ENCODE assay signal across 31 cellular contexts in genomic region chr4:38386011-38386551, GRCh38.
DNase-seq lines count a peak whose midpoint lies in the region; ATAC-seq, FAIRE-seq and TF ChIP-seq lines count a peak whose summit lies in the region.
"Had no signal": no experiment of that assay in that cellular context is flagged by ENCODE, and none has a peak within 500 bp of the region (broad histone marks: within the 10 kb centered on the region; RNA-seq: fewer than 3 reads in every experiment).

No MANE protein-coding gene starts in this region.

- WGBS in esophagus squamous epithelium, 2 donors, result 23 to 31% methylated on average over 2 of the region's 2 CpGs
- 8 to 9% methylated on average over 2 of the region's 2 CpGs for WGBS in pancreas, 2 donors
- 28% methylated on average over 2 of the region's 2 CpGs for WGBS in SK-N-SH (ENCODE audit: low lambda C conversion rate)

- H3K79me2 ChIP-seq in SK-N-SH (ENCODE audit: insufficient read depth), result no peaks in the 10 kb centered on the region

- ATAC-seq in pancreas, result no peak
- ATAC-seq: activated CD8-positive, alpha-beta T cell treated with anti-CD3 and anti-CD28 coated beads for 36 hours; CD8-positive, alpha-beta T cell; natural killer cell treated with Interleukin-12 subunit alpha and Interleukin-12 subunit beta and Interleukin-15 and Interleukin-18, amount 100 ng/mL, for 72 hours; stimulated activated memory B cell treated with anti-CD40 and anti-IgM and Interleukin-4, amounts not matched to agents 10 μg/mL and 1 μg/mL and 100 μg/mL, for 72 hours had no signal

- no peak for TF ChIP-seq POLR2A in breast epithelium (IDR thresholded peaks at IDR 0.05)
- no peak for TF ChIP-seq POLR2A in esophagus squamous epithelium (IDR thresholded peaks at IDR 0.05)
- TF ChIP-seq POLR2A in uterus (IDR thresholded peaks at IDR 0.05), result no peak

- H3K4me1 ChIP-seq in breast epithelium (peaks cover 0 to 20% of the 10 kb centered on the region in 2 donors), esophagus squamous epithelium (peaks cover 17 to 83% (median 52%) of the 10 kb centered on the region in 3 donors), pancreas (peaks cover 18 to 33% (median 32%) of the 10 kb centered on the region in 3 donors), uterus (peaks cover 8 to 26% of the 10 kb centered on the region in 2 donors), SK-N-SH (ENCODE audit: control insufficient read depth in 1 of 2, insufficient read depth in 2 of 2, low read depth in 1 of 2, low read length in 1 of 2) (peaks cover 0 to 39% of the 10 kb centered on the region in 2 experiments; a peak in 2 of 4 replicates)
- H3K4me1 ChIP-seq: SJSA1 had no signal

- no peaks in the 10 kb centered on the region for H3K9me2 ChIP-seq in SK-N-SH

- H3K4me2 ChIP-seq in SK-N-SH, result no peak overlapping the region

- H3K9me3 ChIP-seq in breast epithelium (no peaks in the 10 kb centered on the region), esophagus squamous epithelium (no peaks in the 10 kb centered on the region), pancreas (no peaks in the 10 kb centered on the region), uterus (no peaks in the 10 kb centered on the region), SK-N-SH (no peaks in the 10 kb centered on the region)
- H3K9me3 ChIP-seq: ovary, SJSA1 had no signal

- no peaks in the 10 kb centered on the region for H3K9me3 Mint-ChIP-seq in MCF 10A (ENCODE audit: unreplicated experiment)

- H4K20me1 ChIP-seq in SK-N-SH (ENCODE audit: insufficient read depth), result no peaks in the 10 kb centered on the region

- H3K36me3 ChIP-seq in breast epithelium (no peaks in the 10 kb centered on the region), esophagus squamous epithelium (no peaks in the 10 kb centered on the region), pancreas (no peaks in the 10 kb centered on the region), uterus (no peaks in the 10 kb centered on the region), SK-N-SH (replicated peaks in 1 of 2; ENCODE audit: control insufficient read depth in 1 of 2, insufficient read depth in 2 of 2, low read length in 1 of 2) (no peaks in the 10 kb centered on the region)
- H3K36me3 ChIP-seq: cardiac muscle cell, ovary, SJSA1 had no signal

- TF ChIP-seq CTCF in MCF 10A (IDR thresholded peaks at IDR 0.05; ENCODE audit: unreplicated experiment) (no peak), breast epithelium (IDR thresholded peaks at IDR 0.05) (no peak), esophagus squamous epithelium (IDR thresholded peaks at IDR 0.05) (no peak), pancreas (IDR thresholded peaks at IDR 0.05) (no peak), uterus (IDR thresholded peaks at IDR 0.05) (no peak), SK-N-SH (IDR thresholded peaks at IDR 0.05) (no peak)

- no peak overlapping the region for H2AFZ ChIP-seq in SK-N-SH (ENCODE audit: low read depth)

- H3K36me3 Mint-ChIP-seq in MCF 10A (ENCODE audit: insufficient read depth, unreplicated experiment), result no peaks in the 10 kb centered on the region
- H3K36me3 Mint-ChIP-seq: stimulated activated memory B cell treated with anti-CD40 and anti-IgM and Interleukin-4, amounts not matched to agents 10 μg/mL and 1 μg/mL and 100 μg/mL, for 72 hours had no signal

- no peak for TF ChIP-seq RAD21 in SK-N-SH (IDR thresholded peaks at IDR 0.05; ENCODE audit: low read length)

- H3K4me3 ChIP-seq in breast epithelium (no peak overlapping the region), esophagus squamous epithelium (no peak overlapping the region), pancreas (no peak overlapping the region), uterus (no peak overlapping the region), SK-N-SH (ENCODE audit: low read depth in 2 of 2, low read length in 1 of 2) (no peak overlapping the region)
- H3K4me3 ChIP-seq: cardiac muscle cell, coronary artery, ovary, SJSA1 had no signal

- no peak for FAIRE-seq in pancreas (lab: Jason Lieb, UNC)
- FAIRE-seq: G401.6, GM19239, H54, TTC549 had no signal

- DNase-seq in MCF 10A (ENCODE audit: unreplicated experiment), result no peak
- no peak for DNase-seq in breast epithelium (ENCODE audit: low spot score in 2 of 2)
- DNase-seq in esophagus squamous epithelium (lab: John Stamatoyannopoulos, UW), result no peak
- DNase-seq in pancreas, result no peak
- no peak for DNase-seq in uterus
- no peak for DNase-seq in AG20443 (ENCODE audit: low spot score)
- no peak for DNase-seq in SK-N-SH
- DNase-seq in NCI-H1417 (lab: John Stamatoyannopoulos, UW), result no peak
- DNase-seq: activated CD4-positive, alpha-beta T cell treated with anti-CD3 and anti-CD28 coated beads for 1 hour; activated CD8-positive, alpha-beta T cell treated with anti-CD3 and anti-CD28 coated beads for 36 hours; AML-193; CD8-positive, alpha-beta T cell; foreskin melanocyte; immature natural killer cell; NCI-H1105 treated with DMSO at 0.1 percent for 48 hours; NCI-H2029 treated with DMSO at 0.1 percent for 48 hours; NCI-H2227 treated with DMSO at 0.1 percent for 48 hours; ovary; stimulated activated CD4-positive, alpha-beta T cell treated with anti-CD3 and anti-CD28 coated beads, Interleukin-4, amount 100 ng/mL, for 4 hours had no signal

- no peaks in the 10 kb centered on the region for H3K27me3 Mint-ChIP-seq in MCF 10A (ENCODE audit: insufficient read depth, unreplicated experiment)
- H3K27me3 Mint-ChIP-seq: activated CD8-positive, alpha-beta T cell treated with anti-CD3 and anti-CD28 coated beads for 36 hours; activated naive CD4-positive, alpha-beta T cell treated with anti-CD3 and anti-CD28 coated beads, Interleukin-2, amount 50 U/mL, for 24 hours; natural killer cell treated with Interleukin-12 subunit alpha and Interleukin-12 subunit beta and Interleukin-15 and Interleukin-18, amount 100 ng/mL, for 72 hours; stimulated activated memory B cell treated with anti-CD40 and anti-IgM and Interleukin-4, amounts not matched to agents 10 μg/mL and 1 μg/mL and 100 μg/mL, for 72 hours had no signal

- TF ChIP-seq EP300 in SK-N-SH (IDR thresholded peaks at IDR 0.05; ENCODE audit: borderline replicate concordance in 1 of 2, low read depth in 1 of 2, low read length in 1 of 2), result no peak

- H3K27ac ChIP-seq in breast epithelium, result peak overlapping the region in 1 of 2 donors; percentile 27
- peak overlapping the region; percentile 50 to 91 (median 82) for H3K27ac ChIP-seq in esophagus squamous epithelium
- peak overlapping the region in 3 of 4 donors; percentile 18 to 73 (median 59) for H3K27ac ChIP-seq in pancreas
- peak overlapping the region; percentile 6 to 20 for H3K27ac ChIP-seq in uterus
- H3K27ac ChIP-seq in SK-N-SH (ENCODE audit: low read depth in 2 of 2, low read length in 1 of 2), result no peak overlapping the region; a peak in 1 of 4 replicates
- H3K27ac ChIP-seq: 22Rv1, cardiac muscle cell, ovary, SJSA1 had no signal

- peak overlapping the region; percentile 42 for H3K4me3 Mint-ChIP-seq in MCF 10A (ENCODE audit: unreplicated experiment)
- H3K4me3 Mint-ChIP-seq: activated CD8-positive, alpha-beta T cell treated with anti-CD3 and anti-CD28 coated beads for 36 hours; activated naive CD4-positive, alpha-beta T cell treated with anti-CD3 and anti-CD28 coated beads, Interleukin-2, amount 50 U/mL, for 24 hours; CD8-positive, alpha-beta T cell; immature natural killer cell; natural killer cell treated with Interleukin-12 subunit alpha and Interleukin-12 subunit beta and Interleukin-15 and Interleukin-18, amount 100 ng/mL, for 72 hours; stimulated activated memory B cell treated with anti-CD40 and anti-IgM and Interleukin-4, amounts not matched to agents 10 μg/mL and 1 μg/mL and 100 μg/mL, for 72 hours had no signal

- peak overlapping the region; percentile 30 for H3K27ac Mint-ChIP-seq in MCF 10A (ENCODE audit: low read depth, unreplicated experiment)
- H3K27ac Mint-ChIP-seq: activated CD8-positive, alpha-beta T cell treated with anti-CD3 and anti-CD28 coated beads for 36 hours; activated naive CD4-positive, alpha-beta T cell treated with anti-CD3 and anti-CD28 coated beads, Interleukin-2, amount 50 U/mL, for 24 hours; activated T-helper 2 cell treated with anti-CD3 and anti-CD28 coated beads, Interferon-gamma antibody, Interleukin-2, Interleukin-4, amounts not matched to agents 10 μg/mL and 5 μg/mL and 100 μg/mL, durations not matched to agents 14 hours and 24 hours and 36 hours; CD8-positive, alpha-beta T cell; stimulated activated memory B cell treated with anti-CD40 and anti-IgM and Interleukin-4, amounts not matched to agents 10 μg/mL and 1 μg/mL and 100 μg/mL, for 72 hours had no signal

- H3F3A ChIP-seq in SK-N-SH (replicated peaks; ENCODE audit: insufficient read depth), result no peaks in the 10 kb centered on the region

- H3K9ac ChIP-seq in SK-N-SH, result no peak overlapping the region

- CTCF ChIA-PET in MCF 10A (lab: Yijun Ruan, JAX), result interaction anchor here (0.5 to 2.4 kb wide), 14 partner anchors 11 to 345 kb away, joined by 3 to 22 read pairs (median 4); no protein-coding TSS in a partner anchor
- CTCF ChIA-PET in SK-N-SH (lab: Yijun Ruan, JAX), result no interaction called here

- peaks cover 28% of the 10 kb centered on the region for H3K4me1 Mint-ChIP-seq in MCF 10A (ENCODE audit: insufficient read depth, unreplicated experiment)
- H3K4me1 Mint-ChIP-seq: immature natural killer cell; stimulated activated memory B cell treated with anti-CD40 and anti-IgM and Interleukin-4, amounts not matched to agents 10 μg/mL and 1 μg/mL and 100 μg/mL, for 72 hours had no signal

- no peaks in the 10 kb centered on the region for H3K27me3 ChIP-seq in breast epithelium
- no peaks in the 10 kb centered on the region for H3K27me3 ChIP-seq in esophagus squamous epithelium
- no peaks in the 10 kb centered on the region for H3K27me3 ChIP-seq in pancreas
- no peaks in the 10 kb centered on the region for H3K27me3 ChIP-seq in uterus
- no peaks in the 10 kb centered on the region for H3K27me3 ChIP-seq in SK-N-SH (ENCODE audit: insufficient read depth)
- H3K27me3 ChIP-seq: cardiac muscle cell, ovary, SJSA1 had no signal

- BruUV-seq in MCF 10A (replicated peaks; lab: Mats Ljungman, UMichigan), result no TSS peak

- POLR2A ChIA-PET in MCF 10A (lab: Yijun Ruan, JAX) (interaction anchor here (0.7 to 5.7 kb wide), 17 partner anchors 10 to 1141 kb away, joined by 3 to 106 read pairs (median 5); partner anchors contain the start of genes TLR1 and UGDH), SK-N-SH (lab: Yijun Ruan, JAX) (no interaction called here)

- intact Hi-C loops in MCF 10A (cut with micrococcal nuclease) (loop anchor here (5.0 kb wide), 1 partner anchor 281 kb away; no protein-coding TSS in a partner anchor), breast epithelium (cut with DNase I; ENCODE audit: low total_unique reads) (loop anchor here (5.0 to 10.0 kb wide), 2 partner anchors 436 to 1621 kb away; no protein-coding TSS in a partner anchor), esophagus squamous epithelium (cut with DNase I) (loop anchor here (10.0 kb wide), 1 partner anchor 61 kb away; no protein-coding TSS in a partner anchor), pancreas (cut with DNase I) (loop anchor here in 2 of 3 donors (10.0 kb wide), 3 partner anchors 61 to 289 kb away; partner anchors contain the start of gene KLF3 (in 1 of the 2)), uterus (cut with DNase I; ENCODE audit: low total_unique reads) (no loop called here)

TF ChIP-seq in SK-N-SH, 30 proteins besides CTCF, POLR2A, EP300 and RAD21 (continues in another document):
- no peak for TF ChIP-seq MEF2A (IDR thresholded peaks at IDR 0.05; ENCODE audit: borderline replicate concordance, low read depth)
- no peak for TF ChIP-seq POLR2AphosphoS5 (IDR thresholded peaks at IDR 0.05; ENCODE audit: low read depth, low read length)
- no peak for TF ChIP-seq NFIC (IDR thresholded peaks at IDR 0.05; ENCODE audit: borderline replicate concordance)

Comparison
In these comparisons a context has a peak if more than half of its experiments do, and no peak if none do; other contexts are left out.
1. H3K27ac ChIP-seq: peak in esophagus squamous epithelium (4 of 4), pancreas (3 of 4) and uterus (2 of 2); none in SK-N-SH (0 of 2).